9 cellular contexts compared by ENCODE assay signal in the genomic region with DNA sequence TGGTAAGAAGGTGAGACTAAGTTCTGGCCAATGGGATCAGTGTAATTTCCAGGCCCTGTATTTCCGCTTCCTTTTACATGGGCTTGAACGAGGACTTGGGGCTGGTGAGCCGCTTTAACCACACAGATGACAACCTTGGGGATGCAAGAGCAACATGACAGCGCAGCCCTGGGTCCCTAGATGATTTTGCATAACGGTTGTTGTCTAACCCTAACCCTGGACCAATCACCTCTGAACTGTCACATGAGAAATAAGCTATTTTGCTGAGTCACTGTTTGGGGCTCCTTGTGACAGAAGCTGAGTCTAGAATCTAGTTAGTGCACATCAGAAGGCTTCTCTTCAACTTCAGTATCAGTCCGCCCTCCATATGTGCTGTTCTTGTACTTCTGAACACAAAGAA. TPM values are rescaled to one million over a fixed set of nuclear protein-coding genes. Genes with fewer than 3 reads are reported as not detected.
"Had no signal": no experiment of that assay in that cellular context is flagged by ENCODE, and none has a peak within 500 bp of the region (broad histone marks: within the 10 kb centered on the region; RNA-seq: fewer than 3 reads in every experiment).

No MANE protein-coding gene starts in this region.

RNA-seq across cellular contexts. Expression of a gene that starts 25.1 kb away (rescaled TPM):
- total RNA-seq: LHCN-M2, MCF 10A, NCI-H460, PC-9, Right ventricle myocardium inferior, RPMI7951, SJCRH30, SK-MEL-5 had no signal

RNA-seq across cellular contexts. Expression of a gene that starts 47.4 kb away (rescaled TPM):
- total RNA-seq: LHCN-M2, RPMI7951, SJCRH30 had no signal

RNA-seq across cellular contexts. Expression of a gene that starts 59.6 kb away (rescaled TPM):
- total RNA-seq: LHCN-M2, MCF 10A, NCI-H460, OCI-LY7, PC-9, Right ventricle myocardium inferior, RPMI7951, SJCRH30, SK-MEL-5 had no signal
